ENCODE assay signal across 7 cellular contexts in the genomic region with DNA sequence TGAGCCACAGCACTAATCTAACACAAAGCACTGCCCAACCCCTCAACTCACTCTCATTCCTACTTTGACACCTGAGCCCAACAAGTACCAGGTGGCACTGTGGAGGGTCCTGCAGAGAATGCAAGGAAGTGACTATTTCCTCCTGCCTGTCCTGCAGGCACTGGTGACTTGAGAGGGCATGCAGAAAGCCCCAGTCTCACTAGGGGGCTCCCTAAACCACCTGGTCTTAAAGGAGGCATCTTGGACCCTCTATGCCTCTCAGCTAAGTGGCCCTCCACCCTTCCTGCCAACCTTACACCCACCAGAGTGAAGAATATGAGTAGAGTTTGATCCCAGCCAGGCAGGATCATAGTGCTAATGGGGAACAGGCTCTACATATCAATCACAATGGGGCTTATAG. TPM values are rescaled to one million over a fixed set of nuclear protein-coding genes. Genes with fewer than 3 reads are reported as not detected.
DNase-seq lines count a peak whose midpoint lies in the region; ATAC-seq and TF ChIP-seq lines count a peak whose summit lies in the region.
"Had no signal": no experiment of that assay in that cellular context is flagged by ENCODE, and none has a peak within 500 bp of the region (broad histone marks: within the 10 kb centered on the region; RNA-seq: fewer than 3 reads in every experiment).

No MANE protein-coding gene starts in this region.

- H3K4me2 ChIP-seq in DND-41 (ENCODE audit: insufficient read depth, low read length): no peak overlapping the region

- H3K27me3 ChIP-seq in DND-41 (ENCODE audit: insufficient read depth, low read length, poor library complexity): no peaks in the 10 kb centered on the region

- H3K9me3 ChIP-seq in DND-41 (ENCODE audit: insufficient read depth, low read length, severe bottlenecking): no peaks in the 10 kb centered on the region

- TF ChIP-seq POLR2A in erythroblast (IDR thresholded peaks at IDR 0.05; ENCODE audit: low read length): no peak

- H3K9ac ChIP-seq in DND-41 (ENCODE audit: low read depth, low read length): no peak overlapping the region

- no peak overlapping the region for H2AFZ ChIP-seq in DND-41 (ENCODE audit: low read depth, low read length)

- H4K20me1 ChIP-seq in DND-41 (ENCODE audit: insufficient read depth, low read length): no peaks in the 10 kb centered on the region

- no peaks in the 10 kb centered on the region for H3K4me1 ChIP-seq in DND-41 (ENCODE audit: insufficient read depth, low read length)

- no peak overlapping the region for H3K4me3 ChIP-seq in DND-41 (ENCODE audit: low read depth in 1 of 2, low read length in 2 of 2)

- no peaks in the 10 kb centered on the region for H3K79me2 ChIP-seq in DND-41 (ENCODE audit: insufficient read depth, low read length)

- H3K36me3 ChIP-seq in DND-41 (ENCODE audit: insufficient read depth, low read length): peaks cover 88% of the 10 kb centered on the region

- ATAC-seq in DND-41 (ENCODE audit: insufficient read depth, low read depth): peak; percentile 66

- DNase-seq in DND-41: peak; percentile 47
- peak; percentile 19 for DNase-seq in M059J (ENCODE audit: low read depth)
- peak; percentile 47 to 57 for DNase-seq in erythroblast (lab: John Stamatoyannopoulos, UW)
- DNase-seq in AG20443 (ENCODE audit: low spot score): no peak
- DNase-seq in SW 1271 (lab: John Stamatoyannopoulos, UW): no peak
- no peak for DNase-seq in HuH-7.5 (ENCODE audit: low spot score)

- no peak overlapping the region for H3K27ac ChIP-seq in DND-41 (ENCODE audit: low read length)

- TF ChIP-seq CTCF in DND-41 (IDR thresholded peaks at IDR 0.05; ENCODE audit: borderline replicate concordance, extremely low read depth, low read length, poor library complexity, severe bottlenecking): peak; percentile 72

RNA-seq across cellular contexts. Expression of a gene that starts 15.2 kb away (rescaled TPM):
- total RNA-seq in M059J (2014; rRNA removed; shearing (Covaris generic)): 6.5 and 9.9 TPM in 2 replicates

RNA-seq across cellular contexts. Expression of a gene that starts 27.4 kb away (rescaled TPM):
- 21.8 and 46.1 TPM in 2 replicates for total RNA-seq in M059J (2014; rRNA removed; shearing (Covaris generic))

RNA-seq across cellular contexts. Expression of a gene that starts 28.6 kb away (rescaled TPM):
- total RNA-seq in M059J (2014; rRNA removed; shearing (Covaris generic)): 0.12 and 0.27 TPM in 2 replicates
- total RNA-seq: subcutaneous adipose tissue had no signal

RNA-seq across cellular contexts. Expression of a gene that starts 38.1 kb away (rescaled TPM):
- 0.89 and 1.6 TPM in 2 replicates for total RNA-seq in M059J (2014; rRNA removed; shearing (Covaris generic))

RNA-seq across cellular contexts. Expression of a gene that starts 41.5 kb away (rescaled TPM):
- not detected in 2 replicates for total RNA-seq in M059J (2014; rRNA removed; shearing (Covaris generic))
- total RNA-seq: subcutaneous adipose tissue had no signal

Comparison
In these comparisons a context has a peak if more than half of its experiments do, and no peak if none do; other contexts are left out.
1. DNase-seq: peak in DND-41 (single experiment), M059J (single experiment) and erythroblast (2 of 2); none in AG20443 (single experiment), SW 1271 (0 of 2) and HuH-7.5 (single experiment).